1 cellular context compared by ENCODE assay signal in the genomic region with DNA sequence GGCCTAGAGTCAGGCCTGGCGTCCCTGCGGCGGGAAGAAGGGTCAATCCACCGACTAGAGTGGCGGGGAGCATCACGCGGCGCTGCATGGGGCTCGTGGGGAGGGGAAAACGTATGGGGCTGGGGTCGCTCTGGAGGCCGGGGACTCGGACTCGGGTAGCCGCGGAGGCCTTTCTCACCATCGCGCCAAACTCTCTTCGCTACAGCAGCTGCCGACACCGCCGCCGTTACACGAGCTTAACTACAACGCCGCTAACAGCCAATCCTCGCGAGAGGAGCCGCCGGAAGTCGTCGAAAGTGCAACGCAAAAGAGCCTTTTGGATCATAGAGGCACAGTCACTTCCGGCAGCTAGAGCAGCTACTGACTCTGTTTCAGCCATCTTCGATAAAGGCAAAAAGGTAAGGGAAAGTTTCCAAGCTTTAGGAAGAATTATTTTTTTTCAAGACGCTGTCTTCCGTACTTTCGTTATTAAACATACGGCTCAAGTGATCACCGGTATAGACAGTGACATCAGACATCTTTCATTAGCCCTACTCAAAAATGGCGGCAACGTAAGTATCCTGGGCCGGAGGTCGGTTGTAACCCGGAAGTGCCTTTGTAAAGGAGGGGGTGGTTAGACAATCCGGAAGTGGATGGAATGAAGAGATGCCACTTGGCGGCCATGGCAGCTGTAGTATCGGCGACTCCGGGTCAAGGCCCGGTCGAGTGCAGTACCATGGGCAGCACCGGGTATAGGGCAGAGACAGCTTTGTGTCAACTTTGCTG.
A peak's percentile ranks its signal among the peaks of the same experiment; 100 is the strongest.
TF ChIP-seq lines count a peak whose summit lies in the region.

TSS of gene ERH (minus strand) at position 247 of the 765 bp plus-strand sequence. CDS start at position 181, 66 bp downstream.
TSS of gene SLC39A9 (plus strand) at position 640 of the 765 bp plus-strand sequence. CDS start 678 bp downstream, outside the sequence.

TF ChIP-seq in HEK293, 187 proteins besides CTCF, POLR2A, EP300 and RAD21 (continued from another document):
- no peak for TF ChIP-seq ZNF280D (tag by site-specific recombination; IDR thresholded peaks at IDR 0.05)
- no peak for TF ChIP-seq ZNF223 (tag by site-specific recombination; IDR thresholded peaks at IDR 0.05)
- no peak for TF ChIP-seq ZNF354C (tag by site-specific recombination; IDR thresholded peaks at IDR 0.05; ENCODE audit: borderline replicate concordance, low read depth)
- no peak for TF ChIP-seq ZNF155 (tag by site-specific recombination; IDR thresholded peaks at IDR 0.05)
- TF ChIP-seq ZNF335 (tag by site-specific recombination; conservative IDR thresholded peaks at IDR 0.05): peak; percentile 89
- no peak for TF ChIP-seq ZNF837 (tag by site-specific recombination; IDR thresholded peaks at IDR 0.05)
- TF ChIP-seq ZNF610 (tag by site-specific recombination; IDR thresholded peaks at IDR 0.05; ENCODE audit: borderline replicate concordance): no peak
- TF ChIP-seq ZSCAN16 (tag by site-specific recombination; IDR thresholded peaks at IDR 0.05): no peak
- no peak for TF ChIP-seq BCL11B (tag by site-specific recombination; IDR thresholded peaks at IDR 0.05; ENCODE audit: low read depth)
- no peak for TF ChIP-seq ZNF560 (tag by site-specific recombination; IDR thresholded peaks at IDR 0.05; ENCODE audit: borderline replicate concordance)
- peak; percentile 61; the same call in 1 of the 2 replicates for TF ChIP-seq ZNF558 (tag by site-specific recombination; IDR thresholded peaks at IDR 0.05)
- TF ChIP-seq ZNF132 (tag by site-specific recombination; IDR thresholded peaks at IDR 0.05; ENCODE audit: borderline replicate concordance): no peak
- TF ChIP-seq ZNF239 (tag by site-specific recombination; IDR thresholded peaks at IDR 0.05): no peak
- TF ChIP-seq, protein P1, sequence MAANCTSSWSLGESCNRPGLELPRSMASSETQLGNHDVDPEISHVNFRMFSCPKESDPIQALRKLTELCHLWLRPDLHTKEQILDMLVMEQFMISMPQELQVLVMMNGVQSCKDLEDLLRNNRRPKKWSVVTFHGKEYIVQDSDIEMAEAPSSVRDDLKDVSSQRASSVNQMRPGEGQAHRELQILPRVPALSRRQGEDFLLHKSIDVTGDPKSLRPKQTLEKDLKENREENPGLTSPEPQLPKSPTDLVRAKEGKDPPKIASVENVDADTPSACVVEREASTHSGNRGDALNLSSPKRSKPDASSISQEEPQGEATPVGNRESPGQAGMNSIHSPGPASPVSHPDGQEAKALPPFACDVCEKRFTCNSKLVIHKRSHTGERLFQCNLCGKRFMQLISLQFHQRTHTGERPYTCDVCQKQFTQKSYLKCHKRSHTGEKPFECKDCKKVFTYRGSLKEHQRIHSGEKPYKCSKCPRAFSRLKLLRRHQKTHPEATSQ (tag by site-specific recombination; IDR thresholded peaks at IDR 0.05): no peak
- no peak for TF ChIP-seq ZNF248 (tag by site-specific recombination; IDR thresholded peaks at IDR 0.05)
- TF ChIP-seq KLF9 (tag by site-specific recombination; IDR thresholded peaks at IDR 0.05; ENCODE audit: low read depth): no peak; the same call in 1 of the 2 replicates
- no peak for TF ChIP-seq ZNF121 (tag by site-specific recombination; IDR thresholded peaks at IDR 0.05)
- TF ChIP-seq KLF10 (tag by site-specific recombination; IDR thresholded peaks at IDR 0.05): peak; percentile 30; the same call in 1 of the 2 replicates
- no peak for TF ChIP-seq ZNF521 (tag by site-specific recombination; IDR thresholded peaks at IDR 0.05)
- no peak for TF ChIP-seq ZNF549 (tag by site-specific recombination; IDR thresholded peaks at IDR 0.05)
- TF ChIP-seq, protein P2, sequence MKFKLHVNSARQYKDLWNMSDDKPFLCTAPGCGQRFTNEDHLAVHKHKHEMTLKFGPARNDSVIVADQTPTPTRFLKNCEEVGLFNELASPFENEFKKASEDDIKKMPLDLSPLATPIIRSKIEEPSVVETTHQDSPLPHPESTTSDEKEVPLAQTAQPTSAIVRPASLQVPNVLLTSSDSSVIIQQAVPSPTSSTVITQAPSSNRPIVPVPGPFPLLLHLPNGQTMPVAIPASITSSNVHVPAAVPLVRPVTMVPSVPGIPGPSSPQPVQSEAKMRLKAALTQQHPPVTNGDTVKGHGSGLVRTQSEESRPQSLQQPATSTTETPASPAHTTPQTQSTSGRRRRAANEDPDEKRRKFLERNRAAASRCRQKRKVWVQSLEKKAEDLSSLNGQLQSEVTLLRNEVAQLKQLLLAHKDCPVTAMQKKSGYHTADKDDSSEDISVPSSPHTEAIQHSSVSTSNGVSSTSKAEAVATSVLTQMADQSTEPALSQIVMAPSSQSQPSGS (tag by site-specific recombination; IDR thresholded peaks at IDR 0.05; ENCODE audit: low read depth): 0 out of 2 replicates have a peak, but pooled peaks have one; percentile 25
- no peak for TF ChIP-seq ZNF707 (tag by site-specific recombination; IDR thresholded peaks at IDR 0.05)
- TF ChIP-seq OVOL3 (tag by site-specific recombination; IDR thresholded peaks at IDR 0.05): no peak; the same call in none of the 2 replicates
- 0 out of 2 replicates have a peak, but pooled peaks have one; percentile 32 for TF ChIP-seq ZNF501 (tag by site-specific recombination; IDR thresholded peaks at IDR 0.05)
TF ChIP-seq in HEK293: peak in this region for 47.
